In the genomic region with DNA sequence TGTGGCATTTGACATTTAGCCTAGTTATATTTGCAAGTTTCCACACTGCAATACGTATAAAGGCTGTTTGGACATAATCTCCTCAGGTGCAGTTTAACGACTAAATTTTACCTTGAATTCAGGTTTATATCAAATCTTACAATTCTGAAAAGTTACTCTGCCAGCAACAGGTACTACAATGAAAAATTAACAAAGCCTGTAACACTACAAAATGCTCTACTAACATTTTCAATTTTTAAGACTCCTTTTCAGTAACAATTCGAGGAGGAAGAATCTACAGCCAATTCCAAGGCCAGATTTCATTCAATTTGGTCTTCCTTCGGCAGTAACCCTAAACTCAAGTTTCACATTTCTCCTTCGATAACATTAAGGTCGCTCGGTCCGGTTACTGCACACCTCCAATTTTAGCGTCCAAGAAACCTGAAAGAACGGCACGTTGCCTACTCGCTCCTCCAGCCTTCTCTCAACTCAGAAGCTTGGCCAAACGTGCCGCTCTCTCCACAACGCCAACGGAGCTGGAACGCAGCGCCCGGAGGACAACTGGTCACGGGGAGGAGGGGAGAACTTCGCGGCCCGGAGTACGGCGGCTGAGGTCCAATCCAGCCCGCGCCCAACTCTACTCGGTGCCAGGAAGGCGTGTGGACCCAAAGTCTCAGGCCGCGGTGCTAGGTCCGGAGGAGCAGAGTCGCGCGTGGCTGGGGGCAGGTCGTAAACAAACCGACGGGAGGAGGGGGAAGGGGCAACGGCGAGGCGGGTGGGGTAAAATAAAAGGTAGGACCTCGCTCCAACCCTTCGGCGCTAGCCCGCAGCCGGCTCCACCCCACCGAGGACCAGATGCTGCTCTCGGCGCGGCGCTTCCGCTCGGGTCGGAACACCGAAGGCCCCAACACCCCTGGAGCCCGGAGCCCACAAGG, we compare ENCODE assay signal across 8 cellular contexts. TPM values are rescaled to one million over a fixed set of nuclear protein-coding genes. Genes with fewer than 3 reads are reported as not detected.
DNase-seq lines count a peak whose midpoint lies in the region; FAIRE-seq and TF ChIP-seq lines count a peak whose summit lies in the region.

No MANE protein-coding gene starts in this region.

- H2BK120ac ChIP-seq in H1 (replicated peaks; ENCODE audit: low read depth, low read length) = no peak overlapping the region
- H2BK120ac ChIP-seq in mesenchymal stem cell (ENCODE audit: low read depth, low read length) = peak overlapping the region; percentile 93

- H2BK5ac ChIP-seq in H1 (ENCODE audit: low read depth, low read length) = peak overlapping the region; percentile 57
- H2BK5ac ChIP-seq in mesenchymal stem cell (ENCODE audit: low read depth, low read length, poor library complexity, severe bottlenecking) = peak overlapping the region; percentile 79

- TF ChIP-seq CTCF in GM10266 (IDR thresholded peaks at IDR 0.05; ENCODE audit: control insufficient read depth, insufficient read depth, low read depth, missing control alignments) (no peak), H1 (IDR thresholded peaks at IDR 0.05; ENCODE audit: control extremely low read depth in 1 of 3, insufficient read depth in 1 of 3, low read depth in 1 of 3, low read length in 3 of 3) (no peak)

- peaks cover 5% of the 10 kb centered on the region for H3K27me3 Mint-ChIP-seq in activated CD4-positive, alpha-beta T cell treated with anti-CD3 and anti-CD28 coated beads, Interleukin-2, amount 10 ng/mL, durations not matched to agents 24 days and 14 days

- peaks cover 3 to 47% of the 10 kb centered on the region in 2 experiments; a peak in 3 of 4 replicates for H3K79me2 ChIP-seq in H1 (ENCODE audit: control insufficient read depth in 1 of 2, insufficient read depth in 2 of 2, low read length in 2 of 2)

- H4K91ac ChIP-seq in H1 (replicated peaks; ENCODE audit: insufficient read length, low read length) (peak overlapping the region; percentile 60), mesenchymal stem cell (ENCODE audit: low read length) (peak overlapping the region; percentile 77)

- 0 out of 2 replicates have a peak overlapping the region, but pooled peaks have one; percentile 22 for H2BK12ac ChIP-seq in H1 (ENCODE audit: low read depth, low read length)
- peak overlapping the region in 1 of 2 experiments; percentile 37 for H2BK12ac ChIP-seq in mesenchymal stem cell (ENCODE audit: low read length in 2 of 2)

- H3K79me1 ChIP-seq in H1 (ENCODE audit: low read depth, low read length) (peaks cover 3% of the 10 kb centered on the region; the same call in 1 of the 2 replicates), mesenchymal stem cell (replicated peaks; ENCODE audit: low read length, poor library complexity, severe bottlenecking) (no peaks in the 10 kb centered on the region)

- H3K9me3 Mint-ChIP-seq in activated CD4-positive, alpha-beta T cell treated with anti-CD3 and anti-CD28 coated beads, Interleukin-2, amount 10 ng/mL, durations not matched to agents 24 days and 14 days = no peaks in the 10 kb centered on the region

- peak in 1 of 2 experiments; percentile 3; a peak in 1 of 4 replicates for TF ChIP-seq RAD21 in H1 (IDR thresholded peaks at IDR 0.05 in 1 of 2, conservative IDR thresholded peaks at IDR 0.05 in 1 of 2; ENCODE audit: low read depth in 2 of 2, low read length in 2 of 2)

- H2BK15ac ChIP-seq in H1 (ENCODE audit: low read length) (no peak overlapping the region), mesenchymal stem cell (ENCODE audit: low read depth, poor library complexity, severe bottlenecking) (peak overlapping the region; percentile 55)

- no peak overlapping the region for H3K56ac ChIP-seq in H1 (replicated peaks; ENCODE audit: insufficient read length, low read depth, low read length)

- peak overlapping the region; percentile 99 for H3K4me3 Mint-ChIP-seq in activated CD4-positive, alpha-beta T cell treated with anti-CD3 and anti-CD28 coated beads, Interleukin-2, amount 10 ng/mL, durations not matched to agents 24 days and 14 days

- H4K20me1 ChIP-seq in H1 (replicated peaks in 1 of 2; ENCODE audit: control insufficient read depth in 1 of 2, insufficient read depth in 2 of 2, low read length in 2 of 2) = peaks cover 3% of the 10 kb centered on the region in 2 experiments

- H3K36me3 Mint-ChIP-seq in activated CD4-positive, alpha-beta T cell treated with anti-CD3 and anti-CD28 coated beads, Interleukin-2, amount 10 ng/mL, durations not matched to agents 24 days and 14 days (ENCODE audit: low read depth) = peaks cover 25% of the 10 kb centered on the region

- 0 out of 3 replicates have a peak, but pooled peaks of 1 of the 2 experiments have one; percentile 0 for TF ChIP-seq POLR2A in H1 (IDR thresholded peaks at IDR 0.05; ENCODE audit: control extremely low read depth in 1 of 2, low read depth in 2 of 2, low read length in 2 of 2)

- peak overlapping the region; percentile 38 for H4K5ac ChIP-seq in H1 (ENCODE audit: insufficient read length, low read depth, low read length)

- H3K4me3 ChIP-seq in H1 (ENCODE audit: extremely low read depth in 1 of 4, insufficient read depth in 2 of 4, low read depth in 3 of 4, low read length in 4 of 4) (peak overlapping the region; percentile 76 to 96 (median 89)), mesenchymal stem cell (ENCODE audit: insufficient read depth in 1 of 2, low read depth in 1 of 2, low read length in 2 of 2) (peak overlapping the region; percentile 80 to 90)

- H2AFZ ChIP-seq in H1 (ENCODE audit: low read length) (peak overlapping the region; percentile 18; the same call in 1 of the 2 replicates), mesenchymal stem cell (ENCODE audit: low read depth, low read length) (peak overlapping the region; percentile 85)

- H3K27me3 ChIP-seq in H1 (replicated peaks in 1 of 4; ENCODE audit: control insufficient read depth in 3 of 4, extremely low read depth in 1 of 4, insufficient read depth in 3 of 4, low read length in 3 of 4) (peaks cover 0 to 3% (median 0%) of the 10 kb centered on the region in 4 experiments; a peak in 1 of 7 replicates), mesenchymal stem cell (ENCODE audit: control insufficient read depth in 1 of 2, insufficient read depth in 1 of 2, low read length in 2 of 2) (no peaks in the 10 kb centered on the region)

- 0 out of 7 replicates have a peak, but pooled peaks cover 0 to 1% (median 0%) of the 10 kb centered on the region in 4 experiments for H3K4me1 ChIP-seq in H1 (replicated peaks in 1 of 4; ENCODE audit: control insufficient read depth in 3 of 4, insufficient read depth in 4 of 4, low read length in 3 of 4)
- peaks cover 6% of the 10 kb centered on the region for H3K4me1 ChIP-seq in mesenchymal stem cell (ENCODE audit: control insufficient read depth, insufficient read depth, low read depth, low read length)

- H3K9ac ChIP-seq in H1 (replicated peaks in 1 of 4; ENCODE audit: extremely low read depth in 1 of 4, low read depth in 3 of 4, low read length in 3 of 4) (peak overlapping the region; percentile 42 to 85 (median 74)), mesenchymal stem cell (ENCODE audit: low read length) (peak overlapping the region; percentile 99)

- WGBS in H1 (ENCODE audit: extremely low coverage in 1 of 2, insufficient coverage in 1 of 2, insufficient read length in 1 of 2, insufficient replicate concordance in 2 of 2, low coverage in 1 of 2, low lambda C conversion rate in 2 of 2, missing lambda C conversion rate in 1 of 2), 2 experiments = 4% methylated on average over 41 of the region's 56 CpGs; no CpG with 5 or more reads in 1 of the 2 experiments
- WGBS in mesenchymal stem cell = 1% methylated on average over 50 of the region's 56 CpGs

- no peak for FAIRE-seq in H1 (lab: Jason Lieb, UNC)

- peak overlapping the region; percentile 95 for H3K27ac Mint-ChIP-seq in activated CD4-positive, alpha-beta T cell treated with anti-CD3 and anti-CD28 coated beads, Interleukin-2, amount 10 ng/mL, durations not matched to agents 24 days and 14 days

- peak overlapping the region; percentile 97 for H4K8ac ChIP-seq in H1 (ENCODE audit: extremely low read depth, insufficient read depth, low read length)
- H4K8ac ChIP-seq in mesenchymal stem cell (ENCODE audit: low read length) = peak overlapping the region; percentile 93

- H3K18ac ChIP-seq in H1 (ENCODE audit: extremely low read depth, low read length) (peak overlapping the region; percentile 89), mesenchymal stem cell (ENCODE audit: low read depth in 1 of 2, low read length in 2 of 2) (peak overlapping the region; percentile 74 to 97)

- no peaks in the 10 kb centered on the region for H3K9me3 ChIP-seq in H1 (ENCODE audit: insufficient read depth in 2 of 2, low read depth in 1 of 2, low read length in 1 of 2)
- H3K9me3 ChIP-seq in mesenchymal stem cell (ENCODE audit: control insufficient read depth, low read length) = no peaks in the 10 kb centered on the region

- H3K14ac ChIP-seq in H1 (ENCODE audit: insufficient read length) (no peak overlapping the region), mesenchymal stem cell (ENCODE audit: low read length in 2 of 2) (peak overlapping the region in 1 of 2 experiments; percentile 95)

- no peaks in the 10 kb centered on the region for H3K36me3 ChIP-seq in H1 (ENCODE audit: control insufficient read depth in 2 of 4, insufficient read depth in 4 of 4, low read length in 3 of 4)
- peaks cover 0 to 14% of the 10 kb centered on the region in 2 experiments for H3K36me3 ChIP-seq in mesenchymal stem cell (ENCODE audit: control insufficient read depth in 1 of 2, insufficient read depth in 2 of 2, low read depth in 1 of 2, low read length in 2 of 2)

- peaks cover 3% of the 10 kb centered on the region; the same call in 1 of the 2 replicates for H3K23me2 ChIP-seq in H1 (ENCODE audit: low read depth, low read length)

- POLR2A ChIA-PET in H1 (lab: Charles Lee; ENCODE audit: partially characterized antibody) = interaction anchor here (0.7 to 2.4 kb wide), 10 partner anchors 9 to 570 kb away, joined by 3 to 14 read pairs (median 3); no protein-coding TSS in a partner anchor

- H3K4ac ChIP-seq in H1 (replicated peaks; ENCODE audit: insufficient read length, low read depth, low read length) (no peak overlapping the region), mesenchymal stem cell (ENCODE audit: low read depth in 1 of 2, low read length in 2 of 2) (peak overlapping the region; percentile 43 to 96)

- H2AK5ac ChIP-seq in H1 (ENCODE audit: low read depth, low read length) (no peak overlapping the region), mesenchymal stem cell (ENCODE audit: low read length, severe bottlenecking) (no peak overlapping the region)

- CTCF ChIA-PET in H1 (lab: Charles Lee; ENCODE audit: partially characterized antibody) = interaction anchor here (1.2 to 2.2 kb wide), 2 partner anchors 12 to 207 kb away, joined by 3 to 10 read pairs; no protein-coding TSS in a partner anchor

- TF ChIP-seq EP300 in H1 (IDR thresholded peaks at IDR 0.05; ENCODE audit: borderline replicate concordance in 1 of 2, low read depth in 2 of 2, low read length in 2 of 2) = no peak

- no peak overlapping the region for H3K23ac ChIP-seq in H1 (ENCODE audit: insufficient read length)
- H3K23ac ChIP-seq in mesenchymal stem cell (ENCODE audit: low read length in 2 of 2) = peak overlapping the region in 1 of 2 experiments; percentile 75

- peak; percentile 31 for DNase-seq in GM10266 (ENCODE audit: extremely low spot score)
- peak; percentile 25 for DNase-seq in GOT3 (lab: John Stamatoyannopoulos, UW)
- DNase-seq in LHCN-M2 (ENCODE audit: low read depth) = peak; percentile 35
- peak; percentile 84 for DNase-seq in activated CD4-positive, alpha-beta T cell treated with anti-CD3 and anti-CD28 coated beads, Interleukin-2, amount 10 ng/mL, durations not matched to agents 24 days and 14 days
- DNase-seq in H1 (ENCODE audit: low read depth in 1 of 2, low spot score in 2 of 2) = peak in 1 of 2 experiments; percentile 73
- peak; percentile 67 for DNase-seq in mesenchymal stem cell
- DNase-seq in stimulated activated CD8-positive, alpha-beta memory T cell treated with anti-CD3 and anti-CD28 coated beads, Interleukin-15, amount 100 ng/mL, for 48 hours (ENCODE audit: low read depth in 2 of 2) = peak; percentile 5 to 9
- DNase-seq in GDM1 (lab: John Stamatoyannopoulos, UW) = no peak

- H2BK20ac ChIP-seq in H1 (ENCODE audit: low read length) = no peak overlapping the region

- peaks cover 32% of the 10 kb centered on the region for H3K4me1 Mint-ChIP-seq in activated CD4-positive, alpha-beta T cell treated with anti-CD3 and anti-CD28 coated beads, Interleukin-2, amount 10 ng/mL, durations not matched to agents 24 days and 14 days

- intact Hi-C loops in activated CD4-positive, alpha-beta T cell treated with anti-CD3 and anti-CD28 coated beads, Interleukin-2, amount 10 ng/mL, durations not matched to agents 24 days and 14 days (cut with micrococcal nuclease) = loop anchor here (2.0 to 5.0 kb wide), 5 partner anchors 49 to 1071 kb away; a partner anchor contains a TSS

- H3K4me2 ChIP-seq in H1 (ENCODE audit: insufficient read depth in 1 of 2, low read depth in 2 of 2, low read length in 2 of 2) (peak overlapping the region; percentile 64 to 78), mesenchymal stem cell (ENCODE audit: low read length, poor library complexity, severe bottlenecking) (peak overlapping the region; percentile 66)

- H3K27ac ChIP-seq in H1 (ENCODE audit: low read depth, low read length) (peak overlapping the region; percentile 68; the same call in 1 of the 2 replicates), mesenchymal stem cell (ENCODE audit: low read length, poor library complexity, severe bottlenecking) (peak overlapping the region; percentile 39)

RNA-seq across cellular contexts. Expression of a gene that starts 0.7 kb away (rescaled TPM):
- 46.8 and 55.4 TPM in 2 replicates for total RNA-seq in LHCN-M2 (2014; rRNA removed)
- 6.5 TPM for polyA plus RNA-seq in LHCN-M2 (2012)
- total RNA-seq in activated CD4-positive, alpha-beta T cell treated with anti-CD3 and anti-CD28 coated beads, Interleukin-2, amount 10 ng/mL, durations not matched to agents 24 days and 14 days = 15.8 and 17.5 TPM in 2 replicates
- total RNA-seq in H1 (2021; fragmentation: NEBNext Ultra II Directional; extraction: Animal tissue kit (Norgen Biotek cat#: 25700)) = 17.1 and 17.3 TPM in 2 replicates
- 2.8 and 3.5 TPM in 2 replicates for polyA plus RNA-seq in H1 (2011; rRNA removed)
- polyA plus RNA-seq in H1 (2011; cell fraction: cytosol; rRNA removed) = 3.7 TPM
- polyA plus RNA-seq in H1 (2011; cell fraction: nucleus; rRNA removed) = 6.1 TPM
- 3.5 to 7.1 TPM (median 4.4 TPM) in 4 replicates for polyA plus RNA-seq in H1 (2012, experiment 1 of 2)
- polyA plus RNA-seq in H1 (2012, experiment 2 of 2) = 0.50 TPM
- 7.6 TPM for polyA plus RNA-seq in H1 (2013, experiment 1 of 2)
- polyA plus RNA-seq in H1 (2013, experiment 2 of 2) = 7.2 TPM
- 21.3 and 30.7 TPM in 2 replicates for polyA minus RNA-seq in H1 (2011; rRNA and poly(A)+ RNA removed)
- 10.1 TPM for polyA minus RNA-seq in H1 (2011; cell fraction: cytosol; rRNA and poly(A)+ RNA removed)
- polyA minus RNA-seq in H1 (2011; cell fraction: nucleus; rRNA and poly(A)+ RNA removed) = 34.6 TPM
- 18.2 TPM for polyA plus RNA-seq in mesenchymal stem cell (2013, experiment 1 of 2)
- polyA plus RNA-seq in mesenchymal stem cell (2013, experiment 2 of 2) = 18.2 TPM
